33 cellular contexts compared by ENCODE assay signal in genomic region chr1:117904485-117904884, GRCh38.
"Had no signal": no experiment of that assay in that cellular context is flagged by ENCODE, and none has a peak within 500 bp of the region (broad histone marks: within the 10 kb centered on the region; RNA-seq: fewer than 3 reads in every experiment).

No MANE protein-coding gene starts in this region.

- H3K27me3 ChIP-seq: adrenal gland, body of pancreas, brain microvascular endothelial cell, breast epithelium had no signal

- ATAC-seq: activated CD8-positive, alpha-beta T cell treated with anti-CD3 and anti-CD28 coated beads for 36 hours; activated naive CD4-positive, alpha-beta T cell treated with anti-CD3 and anti-CD28 coated beads, Interleukin-2, amount 50 U/mL, for 72 hours; activated T-cell treated with anti-CD3 and anti-CD28 coated beads, Interleukin-2, amount 50 U/mL, for 4 hours; activated T-cell treated with anti-CD3 and anti-CD28 coated beads, Interleukin-2, amount 50 U/mL, for 72 hours; activated T-helper 17 cell treated with anti-CD3 and anti-CD28 coated beads, Interleukin-2, amount 50 U/mL, for 72 hours; body of pancreas; T-cell had no signal

- DNase-seq: activated B cell treated with CpG ODN at 0.5 μM for 24 hours; activated CD4-positive, alpha-beta memory T cell treated with anti-CD3 and anti-CD28 coated beads for 36 hours; activated CD4-positive, alpha-beta T cell treated with anti-CD3 and anti-CD28 coated beads for 4 hours; activated CD4-positive, alpha-beta T cell treated with anti-CD3 and anti-CD28 coated beads, Interleukin-2, amount 10 ng/mL, durations not matched to agents 24 days and 14 days; activated CD4-positive, alpha-beta T cell treated with anti-CD3 and anti-CD28 coated beads, Interleukin-2, amount 50 U/mL, for 1 hour; activated CD4-positive, alpha-beta T cell treated with anti-CD3 and anti-CD28 coated beads, Interleukin-2, amount 50 U/mL, for 4 hours; activated CD4-positive, CD25-positive, alpha-beta regulatory T cell treated with anti-CD3 and anti-CD28 coated beads, Interleukin-2, amount 50 U/mL, for 72 hours; activated CD8-positive, alpha-beta memory T cell treated with anti-CD3 and anti-CD28 coated beads, Interleukin-2, amount 50 U/mL, for 4 hours; activated CD8-positive, alpha-beta T cell treated with anti-CD3 and anti-CD28 coated beads for 36 hours; activated effector memory CD4-positive, alpha-beta T cell treated with anti-CD3 and anti-CD28 coated beads, Interleukin-2, amount 50 U/mL, for 16 hours; activated gamma-delta T cell treated with Interleukin-2 at 50 U/mL for 16 hours; activated naive CD4-positive, alpha-beta T cell; activated naive CD4-positive, alpha-beta T cell treated with anti-CD3 and anti-CD28 coated beads for 36 hours; activated naive CD4-positive, alpha-beta T cell treated with anti-CD3 and anti-CD28 coated beads, Interleukin-2, amount 50 U/mL, for 16 hours; activated naive CD8-positive, alpha-beta T cell treated with anti-CD3 and anti-CD28 coated beads, Interleukin-2, amount 10 ng/mL, durations not matched to agents 7 days and 5 days; activated T-cell treated with anti-CD3 and anti-CD28 coated beads for 4 hours; activated T-cell treated with anti-CD3 and anti-CD28 coated beads, Interleukin-2, amount 50 U/mL, for 1 hour; activated T-cell treated with anti-CD3 and anti-CD28 coated beads, Interleukin-2, amount 50 U/mL, for 4 hours; activated T-cell treated with anti-CD3 and anti-CD28 coated beads, Interleukin-2, amount 50 U/mL, for 72 hours; adrenal gland; amniotic stem cell; aorta; body of pancreas; brain microvascular endothelial cell; central memory CD4-positive, alpha-beta T cell; T-cell; T-helper 9 cell had no signal

- H3K27me3 Mint-ChIP-seq: activated B cell treated with CpG ODN at 0.5 μM for 24 hours; activated CD4-positive, alpha-beta memory T cell treated with anti-CD3 and anti-CD28 coated beads for 36 hours; activated CD4-positive, alpha-beta T cell treated with anti-CD3 and anti-CD28 coated beads, Interleukin-2, amount 10 ng/mL, durations not matched to agents 24 days and 14 days; activated CD8-positive, alpha-beta T cell treated with anti-CD3 and anti-CD28 coated beads for 36 hours; activated naive CD8-positive, alpha-beta T cell treated with anti-CD3 and anti-CD28 coated beads, Interleukin-2, amount 10 ng/mL, durations not matched to agents 7 days and 5 days; activated T-helper 17 cell treated with anti-CD3 and anti-CD28 coated beads, Interleukin-2, amount 50 U/mL, for 72 hours; T-cell had no signal

- H3K9me3 Mint-ChIP-seq: activated B cell treated with CpG ODN at 0.5 μM for 24 hours; activated CD4-positive, alpha-beta memory T cell treated with anti-CD3 and anti-CD28 coated beads for 36 hours; activated CD4-positive, alpha-beta T cell treated with anti-CD3 and anti-CD28 coated beads, Interleukin-2, amount 10 ng/mL, durations not matched to agents 24 days and 14 days; activated CD8-positive, alpha-beta T cell treated with anti-CD3 and anti-CD28 coated beads for 36 hours; activated naive CD4-positive, alpha-beta T cell treated with anti-CD3 and anti-CD28 coated beads for 36 hours; activated naive CD4-positive, alpha-beta T cell treated with anti-CD3 and anti-CD28 coated beads, Interleukin-2, amount 50 U/mL, for 72 hours; activated naive CD8-positive, alpha-beta T cell treated with anti-CD3 and anti-CD28 coated beads, Interleukin-2, amount 10 ng/mL, durations not matched to agents 7 days and 5 days; activated T-cell treated with anti-CD3 and anti-CD28 coated beads, Interleukin-2, amount 50 U/mL, for 4 hours; activated T-cell treated with anti-CD3 and anti-CD28 coated beads, Interleukin-2, amount 50 U/mL, for 72 hours; activated T-helper 1 cell treated with anti-CD3 and anti-CD28 coated beads, Interleukin-12 subunit alpha, Interleukin-12 subunit beta, Interleukin-2, Interleukin-4 antibody, amounts not matched to agents 30 ng/mL and 10 ng/mL and 1 ng/mL, durations not matched to agents 14 hours and 24 hours and 36 hours; activated T-helper 17 cell treated with anti-CD3 and anti-CD28 coated beads, Interleukin-2, amount 50 U/mL, for 72 hours; T-cell; T-helper 2 cell treated with Interferon-gamma antibody and Interleukin-4, amounts not matched to agents 5 μg/mL and 100 μg/mL, for 36 hours had no signal

- H3K27ac ChIP-seq: adrenal gland, body of pancreas, brain microvascular endothelial cell, breast epithelium, VCaP had no signal

- H3K4me1 Mint-ChIP-seq: activated B cell treated with CpG ODN at 0.5 μM for 24 hours; activated T-helper 17 cell treated with anti-CD3 and anti-CD28 coated beads, Interleukin-2, amount 50 U/mL, for 72 hours; T-cell had no signal

- H3K9me3 ChIP-seq: adrenal gland, body of pancreas, breast epithelium had no signal

- H3K36me3 ChIP-seq: brain microvascular endothelial cell had no signal

- H3K4me1 ChIP-seq: adrenal gland, breast epithelium had no signal

- H3K4me3 Mint-ChIP-seq: activated B cell treated with CpG ODN at 0.5 μM for 24 hours; activated CD4-positive, alpha-beta memory T cell treated with anti-CD3 and anti-CD28 coated beads for 36 hours; activated CD4-positive, alpha-beta T cell treated with anti-CD3 and anti-CD28 coated beads, Interleukin-2, amount 10 ng/mL, durations not matched to agents 24 days and 14 days; activated CD8-positive, alpha-beta T cell treated with anti-CD3 and anti-CD28 coated beads for 36 hours; activated naive CD4-positive, alpha-beta T cell treated with anti-CD3 and anti-CD28 coated beads for 36 hours; activated naive CD8-positive, alpha-beta T cell treated with anti-CD3 and anti-CD28 coated beads, Interleukin-2, amount 10 ng/mL, durations not matched to agents 7 days and 5 days; activated T-cell treated with anti-CD3 and anti-CD28 coated beads, Interleukin-2, amount 50 U/mL, for 4 hours; activated T-cell treated with anti-CD3 and anti-CD28 coated beads, Interleukin-2, amount 50 U/mL, for 72 hours; activated T-helper 1 cell treated with anti-CD3 and anti-CD28 coated beads, Interleukin-12 subunit alpha, Interleukin-12 subunit beta, Interleukin-2, Interleukin-4 antibody, amounts not matched to agents 30 ng/mL and 10 ng/mL and 1 ng/mL, durations not matched to agents 14 hours and 24 hours and 36 hours; activated T-helper 17 cell treated with anti-CD3 and anti-CD28 coated beads, Interleukin-2, amount 50 U/mL, for 72 hours; T-cell; T-helper 2 cell treated with Interferon-gamma antibody and Interleukin-4, amounts not matched to agents 5 μg/mL and 100 μg/mL, for 36 hours had no signal

- H3K27ac Mint-ChIP-seq: activated B cell treated with CpG ODN at 0.5 μM for 24 hours; activated CD4-positive, alpha-beta memory T cell treated with anti-CD3 and anti-CD28 coated beads for 36 hours; activated CD4-positive, alpha-beta T cell treated with anti-CD3 and anti-CD28 coated beads, Interleukin-2, amount 10 ng/mL, durations not matched to agents 24 days and 14 days; activated CD8-positive, alpha-beta T cell treated with anti-CD3 and anti-CD28 coated beads for 36 hours; activated naive CD4-positive, alpha-beta T cell treated with anti-CD3 and anti-CD28 coated beads for 36 hours; activated naive CD8-positive, alpha-beta T cell treated with anti-CD3 and anti-CD28 coated beads, Interleukin-2, amount 10 ng/mL, durations not matched to agents 7 days and 5 days; activated T-helper 1 cell treated with anti-CD3 and anti-CD28 coated beads, Interleukin-12 subunit alpha, Interleukin-12 subunit beta, Interleukin-2, Interleukin-4 antibody, amounts not matched to agents 30 ng/mL and 10 ng/mL and 1 ng/mL, durations not matched to agents 14 hours and 24 hours and 36 hours; activated T-helper 17 cell treated with anti-CD3 and anti-CD28 coated beads, Interleukin-2, amount 50 U/mL, for 72 hours; T-cell; T-helper 2 cell treated with Interferon-gamma antibody and Interleukin-4, amounts not matched to agents 5 μg/mL and 100 μg/mL, for 36 hours had no signal

- H3K4me3 ChIP-seq: adrenal gland, body of pancreas, breast epithelium had no signal
